8 cellular contexts compared by ENCODE assay signal in the genomic region with DNA sequence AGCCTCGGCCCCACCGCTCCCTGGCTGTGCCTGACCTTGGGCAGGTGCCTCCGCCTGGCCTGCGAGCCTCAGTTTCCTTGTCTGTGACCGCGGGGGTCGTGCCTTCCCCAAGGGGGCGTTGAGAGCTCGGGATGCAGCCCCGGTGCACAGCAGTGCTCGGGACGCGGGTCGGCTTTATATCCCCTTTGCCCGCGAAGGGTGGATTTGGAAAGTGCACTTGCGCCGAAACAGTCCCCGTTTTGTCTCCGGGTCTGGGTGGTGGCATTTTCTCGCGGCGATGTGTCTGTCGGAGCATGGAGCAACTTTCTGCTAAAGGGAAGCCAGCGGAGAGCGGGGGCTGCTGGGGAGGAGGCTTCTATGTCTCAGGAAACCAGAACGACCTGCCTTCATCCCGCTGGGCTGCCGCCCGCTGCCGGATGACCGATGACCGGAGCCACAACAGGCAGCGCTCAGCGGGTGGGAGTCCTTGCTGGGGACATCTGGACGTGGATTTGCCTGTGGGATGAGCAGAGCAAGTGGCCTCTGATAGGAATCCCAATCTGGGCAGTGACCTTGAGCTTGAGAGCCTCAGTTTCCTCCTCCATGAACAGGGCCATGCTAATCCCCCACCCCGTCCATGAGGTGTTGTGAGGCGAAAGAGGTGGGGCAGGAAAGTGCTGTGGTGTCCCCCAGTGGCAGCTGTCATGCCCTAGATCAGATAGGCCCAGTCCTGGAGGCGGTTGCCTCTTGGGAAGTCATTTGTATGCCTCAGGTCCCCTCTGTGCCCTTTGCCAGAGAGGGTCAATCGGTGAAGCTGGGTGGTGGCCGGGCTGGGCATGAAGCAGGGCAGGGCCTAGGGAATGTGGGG. TPM values are rescaled to one million over a fixed set of nuclear protein-coding genes. Genes with fewer than 3 reads are reported as not detected.
DNase-seq lines count a peak whose midpoint lies in the region; ATAC-seq and TF ChIP-seq lines count a peak whose summit lies in the region.

No MANE protein-coding gene starts in this region.

- intact Hi-C loops in mammary epithelial cell (cut with micrococcal nuclease) (no loop called here), mucosa of descending colon (cut with DNase I, micrococcal nuclease) (no loop called here), PC-3 (cut with micrococcal nuclease) (no loop called here)

- TF ChIP-seq CTCF in mammary epithelial cell (conservative IDR thresholded peaks at IDR 0.05 in 1 of 2, IDR thresholded peaks at IDR 0.05 in 1 of 2; ENCODE audit: extremely low read depth in 1 of 2, insufficient read depth in 1 of 2, low read depth in 1 of 2, low read length in 2 of 2) (no peak), mucosa of descending colon (IDR thresholded peaks at IDR 0.05) (no peak), tibial nerve (IDR thresholded peaks at IDR 0.05) (no peak), PC-3 (conservative IDR thresholded peaks at IDR 0.05; ENCODE audit: low read depth, low read length) (no peak)

- ATAC-seq in activated CD4-positive, CD25-positive, alpha-beta regulatory T cell treated with anti-CD3 and anti-CD28 coated beads, Interleukin-2, amount 50 U/mL, for 24 hours, result peak; percentile 46 to 51
- ATAC-seq in mucosa of descending colon (peak; percentile 26), PC-3 (no peak), GM19455 (IDR thresholded peaks at IDR 0.05; ENCODE audit: unreplicated experiment) (no peak)

- no peaks in the 10 kb centered on the region for H3K79me2 ChIP-seq in mammary epithelial cell (ENCODE audit: insufficient read depth, low read length)
- no peaks in the 10 kb centered on the region for H3K79me2 ChIP-seq in PC-3 (ENCODE audit: low read length)

- no peak overlapping the region for H3K27ac ChIP-seq in mammary epithelial cell (ENCODE audit: insufficient read depth, low read depth, low read length)
- peak overlapping the region in 1 of 4 donors; percentile 4 for H3K27ac ChIP-seq in tibial nerve
- H3K27ac ChIP-seq in PC-3 (ENCODE audit: low read length), result no peak overlapping the region

- WGBS in mammary epithelial cell (ENCODE audit: low coverage, missing lambda C conversion rate), result 18% methylated on average over 25 of the region's 41 CpGs
- WGBS in tibial nerve, 2 donors, result 9 to 12% methylated on average over 23 to 34 of the region's 41 CpGs

- H3K4me1 ChIP-seq in mammary epithelial cell (ENCODE audit: insufficient read depth, low read length), result no peaks in the 10 kb centered on the region
- no peaks in the 10 kb centered on the region for H3K4me1 ChIP-seq in mucosa of descending colon (ENCODE audit: low read depth)
- peaks cover 0 to 14% (median 0%) of the 10 kb centered on the region in 4 donors for H3K4me1 ChIP-seq in tibial nerve
- no peaks in the 10 kb centered on the region for H3K4me1 ChIP-seq in PC-3 (ENCODE audit: insufficient read depth, low read length)

- no peak for TF ChIP-seq EP300 in tibial nerve (IDR thresholded peaks at IDR 0.05)

- POLR2A ChIA-PET in PC-3 (lab: Charles Lee; ENCODE audit: unreplicated experiment), result no interaction called here

- H3K9ac ChIP-seq in mammary epithelial cell (ENCODE audit: insufficient read depth, low read length) (no peak overlapping the region), PC-3 (ENCODE audit: low read length) (no peak overlapping the region)

- no peaks in the 10 kb centered on the region for H3F3A ChIP-seq in PC-3 (ENCODE audit: low read length, unreplicated experiment)

- DNase-seq in activated CD4-positive, CD25-positive, alpha-beta regulatory T cell (lab: John Stamatoyannopoulos, UW), result no peak
- DNase-seq in mammary epithelial cell (no peak), mucosa of descending colon (peak in 1 of 3 donors; percentile 24), tibial nerve (ENCODE audit: low spot score in 2 of 2) (no peak), PC-3 (no peak), DMS79 (lab: John Stamatoyannopoulos, UW) (no peak)

- no peaks in the 10 kb centered on the region for H3K36me3 ChIP-seq in mammary epithelial cell (ENCODE audit: insufficient read depth, low read length)
- H3K36me3 ChIP-seq in mucosa of descending colon (ENCODE audit: low read depth), result no peaks in the 10 kb centered on the region
- H3K36me3 ChIP-seq in tibial nerve, result no peaks in the 10 kb centered on the region
- no peaks in the 10 kb centered on the region for H3K36me3 ChIP-seq in PC-3 (ENCODE audit: low read depth, low read length)

- dilution Hi-C loops in mammary epithelial cell (cut with HindIII; ENCODE audit: low sequenced_read_pairs), result no loop called here

- no peaks in the 10 kb centered on the region for H3K9me2 ChIP-seq in PC-3 (replicated peaks; ENCODE audit: low read length)

- no peaks in the 10 kb centered on the region for H4K20me1 ChIP-seq in mammary epithelial cell (ENCODE audit: insufficient read depth, low read length)
- H4K20me1 ChIP-seq in PC-3 (ENCODE audit: low read length), result no peaks in the 10 kb centered on the region

- H3K4me3 ChIP-seq in mammary epithelial cell (replicated peaks in 1 of 3; ENCODE audit: insufficient read depth in 1 of 3, low read depth in 2 of 3, low read length in 3 of 3) (peak overlapping the region in 1 of 3 experiments; percentile 19), mucosa of descending colon (no peak overlapping the region), tibial nerve (peak overlapping the region; percentile 32 to 52 (median 35)), PC-3 (ENCODE audit: low read length) (no peak overlapping the region)

- in situ Hi-C loops in mammary epithelial cell (cut with MboI; ENCODE audit: low sequenced_read_pairs in 2 of 2), result no loop called here

- CTCF ChIA-PET in mammary epithelial cell (lab: Charles Lee; ENCODE audit: low non-redundant PET), result no interaction called here
- CTCF ChIA-PET in PC-3 (lab: Charles Lee), result no interaction called here

- BruUV-seq in mammary epithelial cell (replicated peaks; lab: Mats Ljungman, UMichigan), result no TSS peak
- BruUV-seq in PC-3 (replicated peaks; lab: Mats Ljungman, UMichigan), result no TSS peak

- TF ChIP-seq POLR2A in tibial nerve (IDR thresholded peaks at IDR 0.05), result no peak

- no peaks in the 10 kb centered on the region for H3K9me3 ChIP-seq in mammary epithelial cell (replicated peaks; ENCODE audit: insufficient read depth, low read length)
- H3K9me3 ChIP-seq in mucosa of descending colon, result no peaks in the 10 kb centered on the region
- H3K9me3 ChIP-seq in tibial nerve, result no peaks in the 10 kb centered on the region
- H3K9me3 ChIP-seq in PC-3 (ENCODE audit: low read length), result no peaks in the 10 kb centered on the region

- H2AFZ ChIP-seq in mammary epithelial cell (ENCODE audit: low read depth, low read length) (no peak overlapping the region), PC-3 (ENCODE audit: low read length) (no peak overlapping the region)

- H3K4me2 ChIP-seq in mammary epithelial cell (ENCODE audit: insufficient read depth, low read depth, low read length) (peak overlapping the region; percentile 71), PC-3 (ENCODE audit: low read length) (no peak overlapping the region)

- H3K27me3 ChIP-seq in mammary epithelial cell (ENCODE audit: insufficient read depth, low read length) (peaks cover 16% of the 10 kb centered on the region), tibial nerve (peaks cover 0 to 14% of the 10 kb centered on the region in 2 donors), PC-3 (ENCODE audit: low read length) (peaks cover 48% of the 10 kb centered on the region)

RNA-seq across cellular contexts. Expression of gene HRH2, which starts 0.7 kb away (rescaled TPM):
- total RNA-seq in mammary epithelial cell (not detected), mucosa of descending colon (1 to 10 TPM in 2 of 3 donors, under 1 TPM in 1; 0.32 to 3.0 (median 1.3) TPM), tibial nerve (1 to 10 TPM in 3 of 4 donors, under 1 TPM in 1; 0.84 to 9.3 (median 3.4) TPM), PC-3 (2014; rRNA removed) (not detected in 2 replicates)
- polyA plus RNA-seq in mammary epithelial cell, result 0.01 TPM
- polyA minus RNA-seq in mammary epithelial cell, result not detected

Comparison
In these comparisons a context has a peak if more than half of its experiments do, and no peak if none do; other contexts are left out.
1. ATAC-seq: peak in activated CD4-positive, CD25-positive, alpha-beta regulatory T cell treated with anti-CD3 and anti-CD28 coated beads, Interleukin-2, amount 50 U/mL, for 24 hours (2 of 2) and mucosa of descending colon (single experiment); none in PC-3 (single experiment) and GM19455 (single experiment).
2. H3K4me3 ChIP-seq: peak in tibial nerve (4 of 4); none in mucosa of descending colon (single experiment) and PC-3 (single experiment).